Comparison of ENCODE assay signal across 10 cellular contexts in the genomic region with DNA sequence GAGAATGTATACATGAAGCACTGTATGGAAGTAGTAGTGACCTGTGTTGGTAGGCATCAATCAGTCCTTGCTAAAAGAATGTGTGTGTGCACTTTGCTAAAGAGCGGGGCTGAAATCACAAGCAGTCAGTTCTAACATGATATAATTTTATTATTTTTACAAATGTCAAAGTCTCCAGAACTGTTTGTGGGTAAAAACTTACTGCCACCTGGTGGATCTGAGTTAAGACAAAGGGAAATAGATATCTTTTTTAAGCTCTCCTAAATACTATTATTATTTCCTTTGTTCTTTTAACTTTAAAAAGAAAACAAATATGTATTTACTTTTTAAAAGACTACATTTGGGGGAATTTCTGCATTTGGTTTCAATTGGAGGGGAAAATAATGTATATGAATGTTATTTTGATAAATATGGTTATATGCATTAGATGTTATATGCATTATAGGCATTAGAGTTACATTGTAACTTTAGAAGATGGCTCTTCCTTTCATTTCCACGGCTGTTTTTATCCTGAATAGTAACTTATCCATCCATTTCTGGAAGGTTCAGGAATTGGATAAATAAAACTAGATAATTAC. TPM values are rescaled to one million over a fixed set of nuclear protein-coding genes. Genes with fewer than 3 reads are reported as not detected.
DNase-seq lines count a peak whose midpoint lies in the region; ATAC-seq, FAIRE-seq and TF ChIP-seq lines count a peak whose summit lies in the region.
"Had no signal": no experiment of that assay in that cellular context is flagged by ENCODE, and none has a peak within 500 bp of the region (broad histone marks: within the 10 kb centered on the region; RNA-seq: fewer than 3 reads in every experiment).

No MANE protein-coding gene starts in this region.

- peak; percentile 42 for DNase-seq in ACHN
- peak; percentile 31 for DNase-seq in GM20000 (ENCODE audit: low spot score)
- no peak for DNase-seq in kidney
- no peak for DNase-seq in substantia nigra (lab: John Stamatoyannopoulos, UW)
- DNase-seq in HuH-7 (ENCODE audit: low spot score) = no peak
- DNase-seq in NCI-H146 (lab: John Stamatoyannopoulos, UW) = no peak
- DNase-seq: left cardiac atrium had no signal

- peak; percentile 73 for FAIRE-seq in kidney (lab: Jason Lieb, UNC)

- no peak for ATAC-seq in GM18519 (IDR thresholded peaks at IDR 0.05; ENCODE audit: low FRiP score, unreplicated experiment)

- H3K4me1 ChIP-seq in kidney (ENCODE audit: control insufficient read depth in 1 of 2, insufficient read depth in 1 of 2, low read depth in 1 of 2, low read length in 2 of 2) = no peaks in the 10 kb centered on the region

- in situ Hi-C loops in ACHN (cut with HindIII; ENCODE audit: low pct_ligation_motif_present, low pct_unique_long_range_greater_than_20kb, low sequenced_read_pairs) = no loop called here

- no peak overlapping the region for H3K27ac ChIP-seq in kidney (ENCODE audit: low read depth in 2 of 2, low read length in 2 of 2)
- H3K27ac ChIP-seq in substantia nigra (ENCODE audit: low read depth, low read length, poor library complexity, severe bottlenecking) = no peak overlapping the region

- no peak overlapping the region for H3K4me3 ChIP-seq in WI38 (ENCODE audit: low read depth, low read length)
- H3K4me3 ChIP-seq in kidney (ENCODE audit: low read length in 2 of 2) = no peak overlapping the region

- no peak overlapping the region for H3K9ac ChIP-seq in kidney (ENCODE audit: low read length in 2 of 2)

- H3K9me3 ChIP-seq in kidney (ENCODE audit: control insufficient read depth in 1 of 2, low read length in 2 of 2) = no peaks in the 10 kb centered on the region

- intact Hi-C loops in kidney (cut with DNase I) = no loop called here

- H3K36me3 ChIP-seq in kidney (ENCODE audit: control insufficient read depth in 1 of 2, insufficient read depth in 2 of 2, low read length in 2 of 2) = no peaks in the 10 kb centered on the region

- no peak for TF ChIP-seq CTCF in GM20000 (IDR thresholded peaks at IDR 0.05; ENCODE audit: extremely low read depth, missing control alignments)
- peak; percentile 23; the same call in 1 of the 2 replicates for TF ChIP-seq CTCF in WI38 (IDR thresholded peaks at IDR 0.05; ENCODE audit: low read depth, low read length)
- TF ChIP-seq CTCF in kidney (IDR thresholded peaks at IDR 0.05; ENCODE audit: borderline replicate concordance, extremely low read depth, insufficient read depth) = peak; percentile 10

RNA-seq across cellular contexts. Expression of a gene that starts 7.8 kb away (rescaled TPM):
- 28.9 TPM for total RNA-seq in kidney
- polyA plus RNA-seq in kidney (ENCODE audit: insufficient read depth, low read depth, low replicate concordance) = 3.8 TPM

RNA-seq across cellular contexts. Expression of a gene that starts 37.5 kb away (rescaled TPM):
- not detected for total RNA-seq in kidney
- not detected for polyA plus RNA-seq in kidney (ENCODE audit: insufficient read depth, low read depth, low replicate concordance)
- total RNA-seq: left cardiac atrium; T-helper 1 cell treated with Interleukin-12 subunit alpha and Interleukin-12 subunit beta and Interleukin-4 antibody, amounts not matched to agents 30 ng/mL and 1 ng/mL, for 36 hours had no signal

Comparison
In these comparisons a context has a peak if more than half of its experiments do, and no peak if none do; other contexts are left out.
1. DNase-seq: peak in ACHN (single experiment) and GM20000 (single experiment); none in kidney (single experiment), substantia nigra (0 of 49), HuH-7 (single experiment) and NCI-H146 (single experiment).